ENCODE assay signal across 26 cellular contexts in the genomic region with DNA sequence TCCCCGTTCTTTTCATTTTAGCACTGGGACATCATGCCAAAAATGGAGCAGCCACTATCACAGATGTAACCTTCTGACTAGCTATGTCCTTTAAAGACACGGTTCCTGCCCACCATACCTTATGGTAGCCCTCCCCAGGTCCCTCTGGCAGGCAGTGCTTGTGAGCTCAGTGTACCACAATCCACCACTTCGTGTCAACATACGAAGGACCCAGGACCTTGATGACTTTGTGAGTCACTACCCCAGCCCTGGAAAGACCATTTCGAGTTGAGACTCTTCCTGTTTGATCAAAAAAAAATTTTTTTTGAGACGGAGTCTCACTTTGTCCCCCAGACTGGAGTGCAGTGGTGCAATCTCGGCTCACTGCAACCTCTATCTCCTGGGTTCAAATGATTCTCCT.
"Had no signal": no experiment of that assay in that cellular context is flagged by ENCODE, and none has a peak within 500 bp of the region (broad histone marks: within the 10 kb centered on the region; RNA-seq: fewer than 3 reads in every experiment).

No MANE protein-coding gene starts in this region.

- DNase-seq: activated CD4-positive, alpha-beta T cell treated with anti-CD3 and anti-CD28 coated beads for 48 hours; activated CD4-positive, alpha-beta T cell treated with anti-CD3 and anti-CD28 coated beads, Interleukin-2, amount 50 U/mL, for 4 hours; activated CD4-positive, CD25-positive, alpha-beta regulatory T cell treated with anti-CD3 and anti-CD28 coated beads, Interleukin-2, amount 50 U/mL, for 72 hours; activated effector memory CD4-positive, alpha-beta T cell treated with anti-CD3 and anti-CD28 coated beads, Interleukin-2, amount 50 U/mL, for 16 hours; activated naive CD4-positive, alpha-beta T cell treated with Interleukin-2 at 50 U/mL for 16 hours; activated naive CD8-positive, alpha-beta T cell treated with anti-CD3 and anti-CD28 coated beads, Interleukin-2, amount 50 U/mL, for 24 hours; amygdala; MG63; NCI-H1105; NCI-H1436; NCI-H1694 treated with DMSO at 0.1 percent for 48 hours; NCI-H2029 treated with DMSO at 0.1 percent for 48 hours; NCI-H510A treated with DMSO at 0.1 percent for 48 hours; NCI-H69; Right ventricle myocardium superior; SW 1271 had no signal

- H3K4me3 ChIP-seq: cardiac muscle cell, MG63, Peyer's patch, SJSA1 had no signal

- H3K9me3 Mint-ChIP-seq: activated naive CD4-positive, alpha-beta T cell treated with anti-CD3 and anti-CD28 coated beads, Interleukin-2, amount 50 U/mL, for 72 hours; activated naive CD8-positive, alpha-beta T cell treated with anti-CD3 and anti-CD28 coated beads, Interleukin-2, amount 50 U/mL, for 24 hours; activated T-helper 1 cell treated with anti-CD3 and anti-CD28 coated beads, Interleukin-12 subunit alpha, Interleukin-12 subunit beta, Interleukin-2, Interleukin-4 antibody, amounts not matched to agents 30 ng/mL and 10 ng/mL and 1 ng/mL, durations not matched to agents 14 hours and 24 hours and 36 hours; brain; WTC11 had no signal

- H3K27me3 ChIP-seq: cardiac muscle cell, MG63, Peyer's patch, SJSA1 had no signal

- H3K27ac ChIP-seq: cardiac muscle cell, KMS-11, Peyer's patch, RWPE1, SJSA1 had no signal

- H3K4me1 Mint-ChIP-seq: brain, WTC11 had no signal

- H3K4me1 ChIP-seq: Peyer's patch, SJSA1 had no signal

- ATAC-seq: activated naive CD4-positive, alpha-beta T cell treated with anti-CD3 and anti-CD28 coated beads, Interleukin-2, amount 50 U/mL, for 72 hours; activated naive CD8-positive, alpha-beta T cell treated with anti-CD3 and anti-CD28 coated beads, Interleukin-2, amount 50 U/mL, for 24 hours; SK-N-SH treated with all-trans-retinoic acid at 6 μM for 48 hours; WTC11 had no signal

- H3K9me3 ChIP-seq: MG63, Peyer's patch, SJSA1 had no signal

- H3K4me3 Mint-ChIP-seq: activated naive CD8-positive, alpha-beta T cell treated with anti-CD3 and anti-CD28 coated beads, Interleukin-2, amount 50 U/mL, for 24 hours; activated T-helper 1 cell treated with anti-CD3 and anti-CD28 coated beads, Interleukin-12 subunit alpha, Interleukin-12 subunit beta, Interleukin-2, Interleukin-4 antibody, amounts not matched to agents 30 ng/mL and 10 ng/mL and 1 ng/mL, durations not matched to agents 14 hours and 24 hours and 36 hours; brain; WTC11 had no signal

- H3K27ac Mint-ChIP-seq: activated naive CD8-positive, alpha-beta T cell treated with anti-CD3 and anti-CD28 coated beads, Interleukin-2, amount 50 U/mL, for 24 hours; activated T-helper 1 cell treated with anti-CD3 and anti-CD28 coated beads, Interleukin-12 subunit alpha, Interleukin-12 subunit beta, Interleukin-2, Interleukin-4 antibody, amounts not matched to agents 30 ng/mL and 10 ng/mL and 1 ng/mL, durations not matched to agents 14 hours and 24 hours and 36 hours; brain; WTC11 had no signal

- H3K27me3 Mint-ChIP-seq: activated naive CD8-positive, alpha-beta T cell treated with anti-CD3 and anti-CD28 coated beads, Interleukin-2, amount 50 U/mL, for 24 hours; brain had no signal
